ENCODE assay signal across 7 cellular contexts in the genomic region with DNA sequence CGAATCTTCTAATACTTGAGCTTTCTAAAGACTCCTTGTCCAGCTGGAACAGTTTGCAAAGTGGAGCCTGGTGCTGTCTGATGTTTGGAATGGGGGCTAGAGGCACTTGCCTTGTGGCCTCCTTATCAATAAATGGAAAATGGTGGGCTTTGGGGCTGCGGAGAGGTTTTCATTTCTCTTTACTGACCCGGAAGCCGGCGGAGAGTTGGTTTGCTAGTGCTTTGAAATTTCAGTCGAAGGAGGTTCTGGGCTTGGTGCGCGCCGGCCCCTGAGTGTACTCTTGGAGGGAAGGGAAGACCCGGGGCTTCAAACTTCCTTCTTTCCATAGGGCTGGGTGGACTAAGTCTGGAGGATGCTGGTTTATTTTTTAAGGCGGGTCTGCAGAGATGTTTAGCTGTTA. TPM values are rescaled to one million over a fixed set of nuclear protein-coding genes. Genes with fewer than 3 reads are reported as not detected.
DNase-seq lines count a peak whose midpoint lies in the region; ATAC-seq and TF ChIP-seq lines count a peak whose summit lies in the region.

No MANE protein-coding gene starts in this region.

- no peaks in the 10 kb centered on the region for H3K27me3 Mint-ChIP-seq in activated T-helper 1 cell treated with anti-CD3 and anti-CD28 coated beads, Interleukin-12 subunit alpha, Interleukin-12 subunit beta, Interleukin-2, Interleukin-4 antibody, amounts not matched to agents 30 ng/mL and 10 ng/mL and 1 ng/mL, durations not matched to agents 14 hours and 24 hours and 36 hours (ENCODE audit: insufficient read depth)

- WGBS in heart left ventricle, 4 donors: 1 to 5% (median 1%) methylated on average over 11 of the region's 11 CpGs

- H3K27ac ChIP-seq in heart left ventricle (peak overlapping the region; percentile 43 to 89 (median 80)), rectal smooth muscle tissue (ENCODE audit: low read depth, low read length) (no peak overlapping the region)

- H3K27me3 ChIP-seq in heart left ventricle (no peaks in the 10 kb centered on the region), rectal smooth muscle tissue (ENCODE audit: control insufficient read depth, insufficient read depth, low read length) (no peaks in the 10 kb centered on the region)

- peak overlapping the region; percentile 91 for H3K27ac Mint-ChIP-seq in activated T-helper 1 cell treated with anti-CD3 and anti-CD28 coated beads, Interleukin-12 subunit alpha, Interleukin-12 subunit beta, Interleukin-2, Interleukin-4 antibody, amounts not matched to agents 30 ng/mL and 10 ng/mL and 1 ng/mL, durations not matched to agents 14 hours and 24 hours and 36 hours

- H3K4me1 Mint-ChIP-seq in activated T-helper 1 cell treated with anti-CD3 and anti-CD28 coated beads, Interleukin-12 subunit alpha, Interleukin-12 subunit beta, Interleukin-2, Interleukin-4 antibody, amounts not matched to agents 30 ng/mL and 10 ng/mL and 1 ng/mL, durations not matched to agents 14 hours and 24 hours and 36 hours (ENCODE audit: low read depth): peaks cover 47% of the 10 kb centered on the region

- H3K9me3 ChIP-seq in heart left ventricle: no peaks in the 10 kb centered on the region

- intact Hi-C loops in activated T-helper 1 cell treated with anti-CD3 and anti-CD28 coated beads, Interleukin-12 subunit alpha, Interleukin-12 subunit beta, Interleukin-2, Interleukin-4 antibody, amounts not matched to agents 30 ng/mL and 10 ng/mL and 1 ng/mL, durations not matched to agents 14 hours and 24 hours and 36 hours (cut with micrococcal nuclease): no loop called here
- intact Hi-C loops in heart left ventricle (cut with DNase I): loop anchor here in 2 of 10 donors (5.0 kb wide), 2 partner anchors 45 to 65 kb away; a partner anchor contains a TSS

- no peaks in the 10 kb centered on the region for H3K36me3 ChIP-seq in heart left ventricle
- H3K36me3 ChIP-seq in rectal smooth muscle tissue (ENCODE audit: control insufficient read depth, insufficient read depth, low read length): no peaks in the 10 kb centered on the region

- peak overlapping the region; percentile 45 to 98 (median 78) for H3K4me3 ChIP-seq in heart left ventricle
- H3K4me3 ChIP-seq in rectal smooth muscle tissue (ENCODE audit: low read length): peak overlapping the region; percentile 68

- peaks cover 8% of the 10 kb centered on the region for H3K36me3 Mint-ChIP-seq in activated T-helper 1 cell treated with anti-CD3 and anti-CD28 coated beads, Interleukin-12 subunit alpha, Interleukin-12 subunit beta, Interleukin-2, Interleukin-4 antibody, amounts not matched to agents 30 ng/mL and 10 ng/mL and 1 ng/mL, durations not matched to agents 14 hours and 24 hours and 36 hours (ENCODE audit: low read depth)

- H3K9ac ChIP-seq in rectal smooth muscle tissue (ENCODE audit: low read length): no peak overlapping the region

- DNase-seq in NCI-H69 (lab: John Stamatoyannopoulos, UW) (peak; percentile 31), heart left ventricle (peak in 2 of 5 donors; percentile 23 to 31)
- peak; percentile 24 for DNase-seq in activated T-helper 1 cell treated with anti-CD3 and anti-CD28 coated beads, Interleukin-12 subunit alpha, Interleukin-12 subunit beta, Interleukin-2, Interleukin-4 antibody, amounts not matched to agents 30 ng/mL and 10 ng/mL and 1 ng/mL, durations not matched to agents 14 hours and 24 hours and 36 hours (ENCODE audit: low spot score)

- TF ChIP-seq CTCF in heart left ventricle (IDR thresholded peaks at IDR 0.05): no peak

- H3K4me1 ChIP-seq in heart left ventricle (peaks cover 2 to 42% (median 21%) of the 10 kb centered on the region in 12 donors), rectal smooth muscle tissue (ENCODE audit: control insufficient read depth, insufficient read depth, low read length) (peaks cover 2% of the 10 kb centered on the region)

- H3K9me3 Mint-ChIP-seq in activated T-helper 1 cell treated with anti-CD3 and anti-CD28 coated beads, Interleukin-12 subunit alpha, Interleukin-12 subunit beta, Interleukin-2, Interleukin-4 antibody, amounts not matched to agents 30 ng/mL and 10 ng/mL and 1 ng/mL, durations not matched to agents 14 hours and 24 hours and 36 hours: no peaks in the 10 kb centered on the region

- TF ChIP-seq POLR2A in heart left ventricle (IDR thresholded peaks at IDR 0.05): no peak

- ATAC-seq in GM19438 (IDR thresholded peaks at IDR 0.05; ENCODE audit: low read depth, unreplicated experiment): peak; percentile 8
- ATAC-seq in heart left ventricle: no peak
- ATAC-seq in GM18907 (IDR thresholded peaks at IDR 0.05; ENCODE audit: unreplicated experiment): no peak
- no peak for ATAC-seq in HG02763 (IDR thresholded peaks at IDR 0.05; ENCODE audit: unreplicated experiment)

- H3K4me3 Mint-ChIP-seq in activated T-helper 1 cell treated with anti-CD3 and anti-CD28 coated beads, Interleukin-12 subunit alpha, Interleukin-12 subunit beta, Interleukin-2, Interleukin-4 antibody, amounts not matched to agents 30 ng/mL and 10 ng/mL and 1 ng/mL, durations not matched to agents 14 hours and 24 hours and 36 hours: peak overlapping the region; percentile 96

RNA-seq across cellular contexts. Expression of a gene that starts 0.7 kb away (rescaled TPM):
- total RNA-seq in activated T-helper 1 cell treated with anti-CD3 and anti-CD28 coated beads, Interleukin-12 subunit alpha, Interleukin-12 subunit beta, Interleukin-2, Interleukin-4 antibody, amounts not matched to agents 30 ng/mL and 10 ng/mL and 1 ng/mL, durations not matched to agents 14 hours and 24 hours and 36 hours: 79.1 and 83.1 TPM in 2 replicates
- 10 to 100 TPM in 7 of 9 donors, 1 to 10 TPM in 2; 4.1 to 15.3 (median 12.6) TPM for total RNA-seq in heart left ventricle
- polyA plus RNA-seq in heart left ventricle: 10 to 100 TPM; 12.8 to 15.4 TPM
